Comparison of ENCODE assay signal across 8 cellular contexts in genomic region chrX:53281321-53281822, GRCh38. TPM values are rescaled to one million over a fixed set of nuclear protein-coding genes. Genes with fewer than 3 reads are reported as not detected.
DNase-seq lines count a peak whose midpoint lies in the region; ATAC-seq, FAIRE-seq and TF ChIP-seq lines count a peak whose summit lies in the region.

Gene IQSEC2, minus strand, starts transcription at chrX:53281584.

- H3K4me3 ChIP-seq in A549, result peak within 1 kb of the TSS; percentile 56
- no peak within 1 kb of the TSS for H3K4me3 ChIP-seq in WERI-Rb-1 (ENCODE audit: low read depth, low read length)
- H3K4me3 ChIP-seq in gastroesophageal sphincter, result peak within 1 kb of the TSS; percentile 27 to 50
- H3K4me3 ChIP-seq in ovary, result peak within 1 kb of the TSS; percentile 31

- intact Hi-C loops in ovary (cut with DNase I), result no loop called here

- TF ChIP-seq RAD21 in A549 (conservative IDR thresholded peaks at IDR 0.05 in 1 of 2, IDR thresholded peaks at IDR 0.05 in 1 of 2), result no peak

- peaks cover 13% of the 10 kb centered on the region for H3K27me3 ChIP-seq in WERI-Rb-1 (ENCODE audit: insufficient read depth, low read depth, severe bottlenecking)
- H3K27me3 ChIP-seq in gastroesophageal sphincter, result no peaks in the 10 kb centered on the region
- no peaks in the 10 kb centered on the region for H3K27me3 ChIP-seq in ovary

- TF ChIP-seq CTCF in A549 (IDR thresholded peaks at IDR 0.05), result no peak
- no peak for TF ChIP-seq CTCF in WERI-Rb-1 (IDR thresholded peaks at IDR 0.05; ENCODE audit: low read depth, low read length)
- TF ChIP-seq CTCF in gastroesophageal sphincter (IDR thresholded peaks at IDR 0.05), result no peak
- TF ChIP-seq CTCF in ovary (IDR thresholded peaks at IDR 0.05), result no peak

- FAIRE-seq in A549 (lab: Jason Lieb, UNC), result peak; percentile 99

- peak within 1 kb of the TSS; percentile 98 for H3K4me2 ChIP-seq in A549

- H3K4me1 ChIP-seq in A549 (peaks cover 45% of the 10 kb centered on the region), gastroesophageal sphincter (peaks cover 6 to 55% (median 16%) of the 10 kb centered on the region in 3 donors), ovary (ENCODE audit: insufficient read depth) (peaks cover 10% of the 10 kb centered on the region)

- DNase-seq in A549 (ENCODE audit: low read depth in 1 of 2, low spot score in 1 of 2) (peak; percentile 74 to 79), HT-29 (ENCODE audit: low spot score) (peak; percentile 88), WERI-Rb-1 (peak; percentile 34), ovary (peak; percentile 91 to 94 (median 93)), activated gamma-delta T cell treated with Interleukin-2 at 50 U/mL for 16 hours (no peak)

- H3K27ac ChIP-seq in A549, result peak within 1 kb of the TSS; percentile 94 to 95
- no peak within 1 kb of the TSS for H3K27ac ChIP-seq in WERI-Rb-1
- peak within 1 kb of the TSS; percentile 15 to 82 (median 74) for H3K27ac ChIP-seq in gastroesophageal sphincter
- H3K27ac ChIP-seq in ovary, result peak within 1 kb of the TSS; percentile 5 to 55

- CTCF ChIA-PET in A549 (lab: Yijun Ruan, JAX), result interaction anchor here (0.6 to 12.8 kb wide), 8 partner anchors 14 to 204 kb away, joined by 3 to 170 read pairs (median 4); no protein-coding TSS in a partner anchor

- TF ChIP-seq EP300 in A549 (IDR thresholded peaks at IDR 0.05), result no peak
- no peak for TF ChIP-seq EP300 in gastroesophageal sphincter (IDR thresholded peaks at IDR 0.05)
- TF ChIP-seq EP300 in ovary (IDR thresholded peaks at IDR 0.05), result no peak

- TF ChIP-seq POLR2A in A549 (IDR thresholded peaks at IDR 0.05; ENCODE audit: low read length), result peak; percentile 41
- peak in 1 of 2 donors; percentile 27 for TF ChIP-seq POLR2A in gastroesophageal sphincter (IDR thresholded peaks at IDR 0.05)
- TF ChIP-seq POLR2A in ovary (IDR thresholded peaks at IDR 0.05), result peak; percentile 13

- H3K36me3 ChIP-seq in WERI-Rb-1 (no peaks in the 10 kb centered on the region), gastroesophageal sphincter (no peaks in the 10 kb centered on the region), ovary (no peaks in the 10 kb centered on the region)

- 0% methylated on average over 3 of the region's 9 CpGs for WGBS in A549 (ENCODE audit: missing lambda C conversion rate)
- 0% methylated on average over 1 of the region's 9 CpGs; no CpG with 5 or more reads in 1 of the 2 donors for WGBS in gastroesophageal sphincter (ENCODE audit: low coverage in 1 of 2), 2 donors
- 3 to 10% (median 6%) methylated on average over 9 of the region's 9 CpGs for WGBS in ovary, 3 donors

- H3K9me3 ChIP-seq in A549, result no peaks in the 10 kb centered on the region
- no peaks in the 10 kb centered on the region for H3K9me3 ChIP-seq in WERI-Rb-1 (ENCODE audit: severe bottlenecking)
- no peaks in the 10 kb centered on the region for H3K9me3 ChIP-seq in gastroesophageal sphincter
- no peaks in the 10 kb centered on the region for H3K9me3 ChIP-seq in ovary

- POLR2A ChIA-PET in A549 (lab: Yijun Ruan, JAX), result interaction anchor here (1.0 to 1.6 kb wide), 4 partner anchors 10 to 56 kb away, joined by 3 to 4 read pairs (median 4); no protein-coding TSS in a partner anchor

- ATAC-seq in A549 (peak; percentile 82 to 89), gastroesophageal sphincter (peak; percentile 89), HG03025 (IDR thresholded peaks at IDR 0.05; ENCODE audit: low FRiP score, unreplicated experiment) (no peak), HG03378 (IDR thresholded peaks at IDR 0.05; ENCODE audit: unreplicated experiment) (no peak)

TF ChIP-seq in A549, 52 proteins besides CTCF, POLR2A, EP300 and RAD21:
- TF ChIP-seq JUN (IDR thresholded peaks at IDR 0.05) (peak; percentile 17 to 40; a peak in 2 of 5 replicates), HES2 (IDR thresholded peaks at IDR 0.05) (no peak), MAX (IDR thresholded peaks at IDR 0.05) (0 out of 2 replicates have a peak, but pooled peaks have one; percentile 6), USF2 (IDR thresholded peaks at IDR 0.05) (no peak), BCL3 (IDR thresholded peaks at IDR 0.05) (peak; percentile 32; the same call in 1 of the 3 replicates)

RNA-seq across cellular contexts. Expression of gene IQSEC2, which starts in this region (rescaled TPM):
- 28.3 and 45.3 TPM in 2 replicates for polyA plus RNA-seq in A549 (2011; rRNA removed)
- polyA plus RNA-seq in A549 (2012; cell fraction: cytosol; rRNA removed), result 30.6 and 35.6 TPM in 2 replicates
- polyA plus RNA-seq in A549 (2012; cell fraction: nucleus; rRNA removed), result 22.9 and 25.9 TPM in 2 replicates
- 31.9 to 41.4 TPM (median 37.6 TPM) in 3 replicates for polyA plus RNA-seq in A549 (2017; fragmentation: RNase III; extraction: RNeasy Plus Mini Kit Qiagen cat#74134 plus additional on column Dnase treatment)
- polyA minus RNA-seq in A549 (2011; rRNA and poly(A)+ RNA removed), result 37.6 and 40.7 TPM in 2 replicates
- 11.7 and 13.5 TPM in 2 replicates for total RNA-seq in HT-29 (2014; rRNA removed; shearing (Covaris generic))
- total RNA-seq in gastroesophageal sphincter, result 10 to 100 TPM; 10.1 to 25.7 (median 16.8) TPM
- 10 to 100 TPM in 6 of 7 donors, 1 to 10 TPM in 1; 9.7 to 20.1 (median 12.4) TPM for total RNA-seq in ovary
- polyA plus RNA-seq in ovary, result 1 to 10 TPM; 8.2 to 8.7 TPM

Comparison
In these comparisons a context has a peak if more than half of its experiments do, and no peak if none do; other contexts are left out.
1. ATAC-seq: peak in A549 (2 of 2) and gastroesophageal sphincter (single experiment); none in HG03025 (single experiment) and HG03378 (single experiment).